Comparison of ENCODE assay signal across 8 cellular contexts in the genomic region with DNA sequence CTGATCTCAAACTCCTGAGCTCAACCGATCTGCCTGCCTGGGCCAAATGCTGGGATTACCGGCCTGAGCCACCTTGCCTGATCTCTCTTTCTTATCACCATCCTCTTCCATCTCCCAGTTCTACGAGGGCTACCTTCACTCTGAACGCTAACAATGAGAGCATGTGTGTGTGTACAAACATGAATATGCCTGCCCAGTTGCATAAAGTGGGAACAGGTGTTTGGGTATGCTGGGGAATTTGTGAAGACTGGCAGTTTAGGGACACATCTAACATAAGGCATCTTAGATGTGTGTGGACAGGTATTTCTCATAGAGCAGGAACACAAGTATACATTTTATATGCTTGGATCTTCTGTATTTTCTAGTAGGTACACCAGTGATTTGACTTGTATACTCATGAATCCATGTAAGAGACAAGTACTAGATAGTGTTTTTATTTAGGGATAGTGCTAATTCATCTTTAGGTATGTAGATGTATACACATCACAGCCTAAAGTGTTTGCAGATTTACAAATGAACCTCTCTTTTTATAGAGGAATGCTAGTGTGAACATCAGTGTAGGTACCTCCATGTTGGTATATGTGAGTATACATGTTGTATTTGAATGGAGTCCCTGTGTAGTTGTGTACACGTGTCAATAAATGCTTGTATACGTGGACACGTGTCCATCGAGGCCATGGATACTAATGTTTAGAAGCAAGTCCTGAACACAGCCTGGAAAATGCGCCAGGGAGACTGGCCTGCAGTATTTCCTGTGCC. TPM values are rescaled to one million over a fixed set of nuclear protein-coding genes. Genes with fewer than 3 reads are reported as not detected.
A peak's percentile ranks its signal among the peaks of the same experiment; 100 is the strongest.
DNase-seq lines count a peak whose midpoint lies in the region; ATAC-seq and TF ChIP-seq lines count a peak whose summit lies in the region.

No MANE protein-coding gene starts in this region.

- TF ChIP-seq CTCF in fibroblast of the aortic adventitia (IDR thresholded peaks at IDR 0.05; ENCODE audit: insufficient read depth, low read length) (no peak), spleen (IDR thresholded peaks at IDR 0.05 in 8 of 11, conservative IDR thresholded peaks at IDR 0.05 in 3 of 11) (no peak)

- 21 to 22% (median 21%) methylated on average over 9 of the region's 9 CpGs for WGBS in spleen, 5 donors

- intact Hi-C loops in spleen (cut with DNase I; ENCODE audit: low total_unique reads): no loop called here
- intact Hi-C loops in head of caudate nucleus (cut with DNase I): no loop called here

- H3K27ac ChIP-seq in SK-N-MC (0 out of 2 replicates have a peak overlapping the region, but pooled peaks have one; percentile 30), spleen (no peak overlapping the region)

- peak overlapping the region; percentile 41 for H3K9ac ChIP-seq in SK-N-MC (ENCODE audit: insufficient read length)

- peaks cover 14 to 100% (median 100%) of the 10 kb centered on the region in 7 donors for H3K27me3 ChIP-seq in spleen (replicated peaks in 1 of 7)

- peaks cover 24 to 74% (median 55%) of the 10 kb centered on the region in 6 donors for H3K4me1 ChIP-seq in spleen

- H3K36me3 ChIP-seq in SK-N-MC (ENCODE audit: insufficient read depth, low read length) (no peaks in the 10 kb centered on the region), spleen (no peaks in the 10 kb centered on the region)

- no peak for TF ChIP-seq POLR2A in spleen (IDR thresholded peaks at IDR 0.05)

- H3K9me3 ChIP-seq in SK-N-MC (ENCODE audit: low read depth, low read length) (no peaks in the 10 kb centered on the region), spleen (no peaks in the 10 kb centered on the region)

- H3K4me3 ChIP-seq in SK-N-MC: peak overlapping the region; percentile 99
- H3K4me3 ChIP-seq in fibroblast of the aortic adventitia (ENCODE audit: low read depth, low read length): peak overlapping the region; percentile 44
- peak overlapping the region in 7 of 8 donors; percentile 47 to 85 (median 59) for H3K4me3 ChIP-seq in spleen

- DNase-seq in DMS79 treated with DMSO at 0.1 percent for 48 hours (lab: John Stamatoyannopoulos, UW): peak; percentile 28
- DNase-seq in DMS79 (lab: John Stamatoyannopoulos, UW): no peak
- DNase-seq in SK-N-MC (ENCODE audit: low read depth, low spot score): no peak
- no peak for DNase-seq in fibroblast of the aortic adventitia (ENCODE audit: low read depth)
- DNase-seq in spleen: no peak
- DNase-seq in head of caudate nucleus: no peak

- ATAC-seq in GM21381 (IDR thresholded peaks at IDR 0.05; ENCODE audit: unreplicated experiment): no peak
- ATAC-seq in GM18873 (IDR thresholded peaks at IDR 0.05; ENCODE audit: low FRiP score, unreplicated experiment): no peak

RNA-seq across cellular contexts. Expression of a gene that starts 1.2 kb away (rescaled TPM):
- total RNA-seq in fibroblast of the aortic adventitia (ENCODE audit: low replicate concordance) (not detected in 2 replicates), spleen (1 to 10 TPM in 1 of 7 donors, under 1 TPM in 4, not detected in 2; 0.23 to 1.1 (median 0.57) TPM)
- under 1 TPM; 0.09 to 0.29 (median 0.22) TPM for polyA plus RNA-seq in spleen

RNA-seq across cellular contexts. Expression of a gene that starts 27.2 kb away (rescaled TPM):
- total RNA-seq in fibroblast of the aortic adventitia (ENCODE audit: low replicate concordance) (not detected in 2 replicates), spleen (not detected)
- under 1 TPM in 1 of 3 donors, not detected in 2; 0.02 TPM for polyA plus RNA-seq in spleen

Comparison
In these comparisons a context has a peak if more than half of its experiments do, and no peak if none do; other contexts are left out.
1. H3K4me3 ChIP-seq: peak in every context shown above with its lines; median percentile 99 in SK-N-MC; 59 in spleen; 44 in fibroblast of the aortic adventitia.